ENCODE assay signal across 8 cellular contexts in the genomic region with DNA sequence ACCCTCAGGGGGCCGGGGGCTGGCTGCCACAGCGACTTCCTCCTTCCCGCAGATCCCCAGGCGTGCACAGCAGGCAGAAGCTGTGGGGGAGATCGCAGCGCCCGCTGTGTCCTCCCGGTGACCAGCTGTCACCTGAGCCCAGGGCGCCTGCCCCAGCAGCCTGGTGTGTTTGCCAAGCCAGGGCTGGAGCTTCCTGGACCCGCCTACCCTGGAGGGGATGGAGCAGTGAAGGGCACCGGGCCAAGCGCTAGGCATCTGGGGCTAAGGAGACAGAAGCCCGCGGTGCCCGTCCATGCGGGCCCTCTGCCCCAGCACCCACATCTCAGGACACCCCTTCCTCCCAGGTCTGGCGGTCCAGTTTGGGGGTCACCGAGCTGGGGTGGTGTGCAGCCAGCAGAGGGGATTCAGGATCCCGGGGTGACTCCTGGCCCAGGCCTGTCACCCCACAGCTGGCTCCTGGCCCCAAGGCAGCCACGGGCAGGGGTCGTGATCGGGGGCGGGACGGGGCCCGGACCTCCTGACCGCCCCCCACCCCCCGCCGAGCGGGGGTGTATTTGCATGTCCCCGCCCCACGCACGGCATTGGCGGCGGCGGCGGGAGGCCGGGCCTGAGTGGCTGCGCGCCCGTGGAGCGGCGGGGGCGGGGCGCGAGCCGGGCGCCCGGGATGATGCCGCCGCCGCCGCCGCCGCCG. TPM values are rescaled to one million over a fixed set of nuclear protein-coding genes. Genes with fewer than 3 reads are reported as not detected.
DNase-seq lines count a peak whose midpoint lies in the region; ATAC-seq and TF ChIP-seq lines count a peak whose summit lies in the region.

TSS of gene RAB26 (plus strand) at position 645 of the 691 bp plus-strand sequence. CDS start 159 bp downstream, outside the sequence.

- peaks cover 60% of the 10 kb centered on the region for H3K4me1 ChIP-seq in body of pancreas

- TF ChIP-seq POLR2A in body of pancreas (IDR thresholded peaks at IDR 0.05) = peak; percentile 73 to 90 (median 90)

- CTCF ChIA-PET in T-cell (lab: Charles Lee) = no interaction called here

- H3K36me3 Mint-ChIP-seq in T-cell = peaks cover 4% of the 10 kb centered on the region

- TF ChIP-seq CTCF in body of pancreas (IDR thresholded peaks at IDR 0.05) (no peak), retinal pigment epithelial cell (conservative IDR thresholded peaks at IDR 0.05; ENCODE audit: low read depth, low read length) (no peak)

- H3K27ac ChIP-seq in body of pancreas = peak within 1 kb of the TSS; percentile 88 to 95 (median 91)

- POLR2A ChIA-PET in T-cell (lab: Charles Lee) = no interaction called here

- no peaks in the 10 kb centered on the region for H3K9me3 ChIP-seq in body of pancreas

- DNase-seq in NCI-H1092 (lab: John Stamatoyannopoulos, UW) (peak; percentile 94), T-cell (peak in 27 of 34 experiments; percentile 12 to 62 (median 41)), body of pancreas (peak; percentile 95 to 99 (median 96)), hippocampal formation (lab: John Stamatoyannopoulos, UW) (peak; percentile 29 to 62), retinal pigment epithelial cell (ENCODE audit: low read depth) (peak; percentile 69), inferior parietal cortex (ENCODE audit: extremely low spot score) (no peak)

- no peak within 1 kb of the TSS for H3K27ac Mint-ChIP-seq in T-cell

- H3K36me3 ChIP-seq in body of pancreas (replicated peaks in 1 of 2; ENCODE audit: insufficient read depth in 1 of 2, low read depth in 2 of 2) = no peaks in the 10 kb centered on the region

- no peaks in the 10 kb centered on the region for H3K27me3 Mint-ChIP-seq in T-cell

- H3K9me3 Mint-ChIP-seq in T-cell = no peaks in the 10 kb centered on the region

- intact Hi-C loops in body of pancreas (cut with DNase I) = no loop called here

- peaks cover 7 to 25% (median 22%) of the 10 kb centered on the region in 3 donors for H3K4me1 Mint-ChIP-seq in T-cell

- H3K4me3 ChIP-seq in GM08714 (ENCODE audit: low read length) = peak within 1 kb of the TSS; percentile 14; the same call in 1 of the 2 replicates
- peak within 1 kb of the TSS; percentile 34 to 39 for H3K4me3 ChIP-seq in body of pancreas
- peak within 1 kb of the TSS; percentile 43 for H3K4me3 ChIP-seq in retinal pigment epithelial cell (ENCODE audit: low read length)

- ATAC-seq in T-cell (replicated peaks in 1 of 4) (peak; percentile 82 to 87 (median 84)), body of pancreas (peak; percentile 86), GM18519 (IDR thresholded peaks at IDR 0.05; ENCODE audit: low FRiP score, unreplicated experiment) (no peak)

- H3K4me3 Mint-ChIP-seq in T-cell = peak within 1 kb of the TSS; percentile 6 to 67 (median 28)

- 0 to 1% methylated on average over 1 to 53 of the region's 55 CpGs for WGBS in body of pancreas, 2 donors

- H3K27me3 ChIP-seq in body of pancreas = no peaks in the 10 kb centered on the region

RNA-seq across cellular contexts. Expression of gene RAB26, which starts in this region (rescaled TPM):
- total RNA-seq in T-cell (under 1 TPM in 2 of 5 donors, not detected in 3; 0.19 to 0.66 TPM), body of pancreas (10 to 100 TPM; 25.4 to 28.8 TPM)

Comparison
In these comparisons a context has a peak if more than half of its experiments do, and no peak if none do; other contexts are left out.
1. RNA of gene RAB26 (total RNA-seq): 25.4 to 28.8 TPM in body of pancreas; 0.19 to 0.66 TPM in T-cell; every median in the first group is over 10 times any median in the second.
2. Peak in DNase-seq and ATAC-seq in T-cell; RNA of the gene not detected or under 1 TPM.
3. Peak in every context shown above with its lines, with median percentiles within 50 percentile points of each other: H3K4me3 ChIP-seq.